Comparison of ENCODE assay signal across 8 cellular contexts in genomic region chr16:75305364-75306101, GRCh38. TPM values are rescaled to one million over a fixed set of nuclear protein-coding genes. Genes with fewer than 3 reads are reported as not detected.
DNase-seq lines count a peak whose midpoint lies in the region; ATAC-seq and TF ChIP-seq lines count a peak whose summit lies in the region.

No MANE protein-coding gene starts in this region.

- ATAC-seq in GM21723 (IDR thresholded peaks at IDR 0.05; ENCODE audit: unreplicated experiment) = peak; percentile 76

- DNase-seq in DMS79 (lab: John Stamatoyannopoulos, UW) (peak; percentile 43), Kasumi-1 (lab: John Stamatoyannopoulos, UW) (peak; percentile 63 to 78), dermis microvascular lymphatic vessel endothelial cell (ENCODE audit: low read depth in 2 of 2) (peak; percentile 66 to 97), mucosa of gallbladder (ENCODE audit: low spot score) (peak; percentile 89), stromal cell of bone marrow (ENCODE audit: low read depth) (peak; percentile 100), putamen (ENCODE audit: low spot score) (no peak)

- no peak for TF ChIP-seq CTCF in WI38 (IDR thresholded peaks at IDR 0.05; ENCODE audit: low read depth, low read length)

- H3K4me3 ChIP-seq in WI38 (ENCODE audit: low read depth, low read length) = peak overlapping the region; percentile 17

RNA-seq across cellular contexts. Expression of gene BCAR1, which starts 54.1 kb away (rescaled TPM):
- total RNA-seq in dermis microvascular lymphatic vessel endothelial cell (78.3 and 141 TPM in 2 replicates), mucosa of gallbladder (223 TPM)
